ENCODE assay signal across 24 cellular contexts in genomic region chr1:48160486-48161132, GRCh38.
DNase-seq lines count a peak whose midpoint lies in the region; ATAC-seq, FAIRE-seq and TF ChIP-seq lines count a peak whose summit lies in the region.
"Had no signal": no experiment of that assay in that cellular context is flagged by ENCODE, and none has a peak within 500 bp of the region (broad histone marks: within the 10 kb centered on the region; RNA-seq: fewer than 3 reads in every experiment).

No MANE protein-coding gene starts in this region.

- intact Hi-C loops in Right ventricle myocardium inferior (cut with DNase I) (no loop called here), cardiac septum (cut with DNase I) (no loop called here), heart left ventricle (cut with DNase I) (no loop called here), left ventricle myocardium superior (cut with micrococcal nuclease) (no loop called here), pancreas (cut with DNase I) (no loop called here), prostate gland (cut with DNase I) (no loop called here)

- peaks cover 0 to 13% (median 0%) of the 10 kb centered on the region in 12 donors for H3K4me1 ChIP-seq in heart left ventricle
- no peaks in the 10 kb centered on the region for H3K4me1 ChIP-seq in pancreas
- H3K4me1 ChIP-seq in prostate gland (replicated peaks): no peaks in the 10 kb centered on the region
- H3K4me1 ChIP-seq: BLaER1, Caco-2 had no signal

- TF ChIP-seq POLR2A in heart left ventricle (IDR thresholded peaks at IDR 0.05) (no peak), prostate gland (IDR thresholded peaks at IDR 0.05) (no peak)

- FAIRE-seq in pancreas (lab: Jason Lieb, UNC): no peak
- FAIRE-seq: A204.1, G401.6, GM12892, GM19239, H1 had no signal

- 47 to 71% (median 63%) methylated on average over 6 of the region's 6 CpGs for WGBS in heart left ventricle, 4 donors
- WGBS in pancreas, 2 donors: 54 to 68% methylated on average over 6 of the region's 6 CpGs
- 68% methylated on average over 6 of the region's 6 CpGs for WGBS in prostate gland

- H3K4me3 ChIP-seq in heart left ventricle: no peak overlapping the region
- no peak overlapping the region for H3K4me3 ChIP-seq in pancreas
- no peak overlapping the region for H3K4me3 ChIP-seq in prostate gland
- H3K4me3 ChIP-seq: BLaER1, GM23248 had no signal

- DNase-seq in Right ventricle myocardium inferior (ENCODE audit: missing footprints): no peak
- DNase-seq in cardiac septum (ENCODE audit: low spot score): no peak
- peak; percentile 31 for DNase-seq in SK-N-DZ (ENCODE audit: low spot score)
- DNase-seq in heart left ventricle: no peak
- DNase-seq in left ventricle myocardium superior: no peak
- no peak for DNase-seq in pancreas
- DNase-seq in prostate gland (ENCODE audit: low spot score): no peak
- DNase-seq: Caco-2; CD4-positive, CD25-positive, alpha-beta regulatory T cell; CD8-positive, alpha-beta T cell; DMS153; DND-41; GM23248; H7; HCEC 1CT had no signal

- TF ChIP-seq CTCF in heart left ventricle (IDR thresholded peaks at IDR 0.05) (no peak), pancreas (IDR thresholded peaks at IDR 0.05) (no peak), prostate gland (IDR thresholded peaks at IDR 0.05) (no peak)

- H3K9me3 ChIP-seq in heart left ventricle (no peaks in the 10 kb centered on the region), pancreas (no peaks in the 10 kb centered on the region), prostate gland (no peaks in the 10 kb centered on the region)
- H3K9me3 ChIP-seq: BLaER1, Caco-2 had no signal

- H3K27ac ChIP-seq in heart left ventricle: no peak overlapping the region
- H3K27ac ChIP-seq in pancreas: no peak overlapping the region
- no peak overlapping the region for H3K27ac ChIP-seq in prostate gland
- H3K27ac ChIP-seq: 22Rv1, BLaER1, C4-2B, GM23248 had no signal

- H3K36me3 ChIP-seq in heart left ventricle (no peaks in the 10 kb centered on the region), pancreas (no peaks in the 10 kb centered on the region), prostate gland (no peaks in the 10 kb centered on the region)
- H3K36me3 ChIP-seq: BLaER1 had no signal

- H3K27me3 ChIP-seq in heart left ventricle: no peaks in the 10 kb centered on the region
- no peaks in the 10 kb centered on the region for H3K27me3 ChIP-seq in pancreas
- H3K27me3 ChIP-seq in prostate gland (replicated peaks; ENCODE audit: insufficient read depth): no peaks in the 10 kb centered on the region
- H3K27me3 ChIP-seq: BLaER1 had no signal

- ATAC-seq in Right ventricle myocardium inferior (peak; percentile 44), heart left ventricle (peak; percentile 50 to 86 (median 86)), left ventricle myocardium superior (peak; percentile 69), pancreas (no peak), GM18873 (IDR thresholded peaks at IDR 0.05; ENCODE audit: low FRiP score, unreplicated experiment) (no peak)
- ATAC-seq: CD8-positive, alpha-beta T cell had no signal

Comparison
In these comparisons a context has a peak if more than half of its experiments do, and no peak if none do; other contexts are left out.
1. ATAC-seq: peak in Right ventricle myocardium inferior (single experiment), heart left ventricle (4 of 4) and left ventricle myocardium superior (single experiment); none in pancreas (0 of 4) and GM18873 (single experiment).